24 cellular contexts compared by ENCODE assay signal in genomic region chr2:234322766-234323465, GRCh38.
DNase-seq lines count a peak whose midpoint lies in the region; ATAC-seq lines count a peak whose summit lies in the region.
"Had no signal": no experiment of that assay in that cellular context is flagged by ENCODE, and none has a peak within 500 bp of the region (broad histone marks: within the 10 kb centered on the region; RNA-seq: fewer than 3 reads in every experiment).

No MANE protein-coding gene starts in this region.

- no peak overlapping the region for H3K4me3 ChIP-seq in CD8-positive, alpha-beta memory T cell (ENCODE audit: low read length)
- H3K4me3 ChIP-seq in effector memory CD4-positive, alpha-beta T cell (ENCODE audit: insufficient read depth, low read depth, low read length, poor library complexity, severe bottlenecking), result no peak overlapping the region
- H3K4me3 ChIP-seq: psoas muscle, SJSA1 had no signal

- intact Hi-C loops in activated CD4-positive, alpha-beta memory T cell treated with anti-CD3 and anti-CD28 coated beads for 36 hours (cut with micrococcal nuclease), result loop anchor here (1.0 kb wide), 1 partner anchor 31 kb away; no protein-coding TSS in a partner anchor

- ATAC-seq in activated CD8-positive, alpha-beta memory T cell treated with anti-CD3 and anti-CD28 coated beads, Interleukin-2, amount 10 ng/mL, durations not matched to agents 7 days and 5 days, result peak; percentile 67
- ATAC-seq in stimulated activated naive B cell treated with anti-CD40 and anti-IgM and Interleukin-4, amounts not matched to agents 10 μg/mL and 1 μg/mL and 100 μg/mL, for 72 hours (replicated peaks), result no peak
- ATAC-seq in HG02970 (IDR thresholded peaks at IDR 0.05; ENCODE audit: low FRiP score, unreplicated experiment), result no peak
- ATAC-seq: left ventricle myocardium superior, psoas muscle had no signal

- H3K27ac ChIP-seq in CD8-positive, alpha-beta memory T cell (ENCODE audit: low read depth, low read length), result no peak overlapping the region
- H3K27ac ChIP-seq in effector memory CD4-positive, alpha-beta T cell (ENCODE audit: insufficient read depth, low read length, poor library complexity, severe bottlenecking), result peak overlapping the region; percentile 58
- no peak overlapping the region for H3K27ac ChIP-seq in caudate nucleus (ENCODE audit: low read depth, low read length)
- H3K27ac ChIP-seq: psoas muscle, SJSA1 had no signal

- no peak for DNase-seq in activated CD8-positive, alpha-beta memory T cell treated with anti-CD3 and anti-CD28 coated beads, Interleukin-2, amount 10 ng/mL, durations not matched to agents 7 days and 5 days
- no peak for DNase-seq in activated CD8-positive, alpha-beta memory T cell treated with anti-CD3 and anti-CD28 coated beads for 24 hours
- DNase-seq in CD8-positive, alpha-beta memory T cell, result peak in 1 of 5 donors; percentile 49
- DNase-seq in activated CD4-positive, alpha-beta memory T cell treated with anti-CD3 and anti-CD28 coated beads for 36 hours, result no peak
- DNase-seq in effector memory CD4-positive, alpha-beta T cell, result no peak
- DNase-seq in caudate nucleus (lab: John Stamatoyannopoulos, UW), result no peak
- DNase-seq in stimulated activated naive B cell treated with anti-CD40 and anti-IgM and Interleukin-4, amounts not matched to agents 10 μg/mL and 1 μg/mL and 100 μg/mL, for 72 hours, result no peak
- DNase-seq: activated CD4-positive, alpha-beta T cell treated with anti-CD3 and anti-CD28 coated beads for 48 hours; DMS79; GDM1; glutamatergic neuron; islet precursor cell; left ventricle myocardium superior; NCI-H1092 treated with DMSO at 0.1 percent for 48 hours; NCI-H187; NCI-H345; NCI-H774; occipital lobe; psoas muscle; RPMI8226; stimulated activated CD4-positive, alpha-beta T cell treated with anti-CD3 and anti-CD28 coated beads, Interleukin-4, amount 100 ng/mL, for 4 hours had no signal

- H3K27me3 ChIP-seq in CD8-positive, alpha-beta memory T cell (ENCODE audit: insufficient read depth, low read length, poor library complexity, severe bottlenecking), result no peaks in the 10 kb centered on the region
- H3K27me3 ChIP-seq in effector memory CD4-positive, alpha-beta T cell (replicated peaks; ENCODE audit: control insufficient read depth, insufficient read depth, low read length, poor library complexity, severe bottlenecking), result no peaks in the 10 kb centered on the region
- H3K27me3 ChIP-seq: SJSA1 had no signal

- POLR2A ChIA-PET in CD8-positive, alpha-beta memory T cell (lab: Charles Lee), result no interaction called here
- POLR2A ChIA-PET in activated CD4-positive, alpha-beta memory T cell treated with anti-CD3 and anti-CD28 coated beads for 36 hours (lab: Charles Lee), result no interaction called here

- peaks cover 6% of the 10 kb centered on the region for H3K36me3 Mint-ChIP-seq in activated CD8-positive, alpha-beta memory T cell treated with anti-CD3 and anti-CD28 coated beads, Interleukin-2, amount 10 ng/mL, durations not matched to agents 7 days and 5 days
- H3K36me3 Mint-ChIP-seq in CD8-positive, alpha-beta memory T cell, result peaks cover 0 to 6% (median 0%) of the 10 kb centered on the region in 3 donors
- no peaks in the 10 kb centered on the region for H3K36me3 Mint-ChIP-seq in activated CD4-positive, alpha-beta memory T cell treated with anti-CD3 and anti-CD28 coated beads for 36 hours
- no peaks in the 10 kb centered on the region for H3K36me3 Mint-ChIP-seq in stimulated activated naive B cell treated with anti-CD40 and anti-IgM and Interleukin-4, amounts not matched to agents 10 μg/mL and 1 μg/mL and 100 μg/mL, for 72 hours
- H3K36me3 Mint-ChIP-seq: IgD-negative memory B cell had no signal

- peak overlapping the region; percentile 54 for H3K27ac Mint-ChIP-seq in activated CD8-positive, alpha-beta memory T cell treated with anti-CD3 and anti-CD28 coated beads, Interleukin-2, amount 10 ng/mL, durations not matched to agents 7 days and 5 days
- peak overlapping the region in 7 of 8 donors; percentile 43 to 92 (median 59) for H3K27ac Mint-ChIP-seq in CD8-positive, alpha-beta memory T cell
- peak overlapping the region; percentile 60 for H3K27ac Mint-ChIP-seq in activated CD4-positive, alpha-beta memory T cell treated with anti-CD3 and anti-CD28 coated beads for 36 hours
- no peak overlapping the region for H3K27ac Mint-ChIP-seq in stimulated activated naive B cell treated with anti-CD40 and anti-IgM and Interleukin-4, amounts not matched to agents 10 μg/mL and 1 μg/mL and 100 μg/mL, for 72 hours
- H3K27ac Mint-ChIP-seq: IgD-negative memory B cell had no signal

- H3K4me3 Mint-ChIP-seq in activated CD8-positive, alpha-beta memory T cell treated with anti-CD3 and anti-CD28 coated beads, Interleukin-2, amount 10 ng/mL, durations not matched to agents 7 days and 5 days, result no peak overlapping the region
- no peak overlapping the region for H3K4me3 Mint-ChIP-seq in CD8-positive, alpha-beta memory T cell
- no peak overlapping the region for H3K4me3 Mint-ChIP-seq in activated CD4-positive, alpha-beta memory T cell treated with anti-CD3 and anti-CD28 coated beads for 36 hours
- H3K4me3 Mint-ChIP-seq in stimulated activated naive B cell treated with anti-CD40 and anti-IgM and Interleukin-4, amounts not matched to agents 10 μg/mL and 1 μg/mL and 100 μg/mL, for 72 hours, result no peak overlapping the region
- H3K4me3 Mint-ChIP-seq: IgD-negative memory B cell had no signal

- H3K36me3 ChIP-seq in CD8-positive, alpha-beta memory T cell (ENCODE audit: insufficient read depth, low read length), result no peaks in the 10 kb centered on the region
- H3K36me3 ChIP-seq in effector memory CD4-positive, alpha-beta T cell (ENCODE audit: control insufficient read depth, insufficient read depth, low read length), result no peaks in the 10 kb centered on the region
- H3K36me3 ChIP-seq: SJSA1 had no signal

- H3K9me3 ChIP-seq in CD8-positive, alpha-beta memory T cell (ENCODE audit: low read length), result no peaks in the 10 kb centered on the region
- no peaks in the 10 kb centered on the region for H3K9me3 ChIP-seq in effector memory CD4-positive, alpha-beta T cell (ENCODE audit: control insufficient read depth, low read length)
- H3K9me3 ChIP-seq: psoas muscle, SJSA1 had no signal

- peaks cover 41% of the 10 kb centered on the region for H3K4me1 Mint-ChIP-seq in activated CD8-positive, alpha-beta memory T cell treated with anti-CD3 and anti-CD28 coated beads, Interleukin-2, amount 10 ng/mL, durations not matched to agents 7 days and 5 days
- peaks cover 18 to 38% (median 35%) of the 10 kb centered on the region in 3 donors for H3K4me1 Mint-ChIP-seq in CD8-positive, alpha-beta memory T cell
- H3K4me1 Mint-ChIP-seq in activated CD4-positive, alpha-beta memory T cell treated with anti-CD3 and anti-CD28 coated beads for 36 hours (ENCODE audit: low read depth), result peaks cover 32% of the 10 kb centered on the region
- H3K4me1 Mint-ChIP-seq in stimulated activated naive B cell treated with anti-CD40 and anti-IgM and Interleukin-4, amounts not matched to agents 10 μg/mL and 1 μg/mL and 100 μg/mL, for 72 hours, result peaks cover 11 to 15% of the 10 kb centered on the region in 2 donors

- CTCF ChIA-PET in activated CD8-positive, alpha-beta memory T cell treated with anti-CD3 and anti-CD28 coated beads, Interleukin-2, amount 10 ng/mL, durations not matched to agents 7 days and 5 days (lab: Charles Lee), result interaction anchor here (0.7 to 1.4 kb wide), 2 partner anchors 37 to 188 kb away, joined by 3 read pairs; no protein-coding TSS in a partner anchor
- CTCF ChIA-PET in CD8-positive, alpha-beta memory T cell (lab: Charles Lee), result no interaction called here
- CTCF ChIA-PET in activated CD4-positive, alpha-beta memory T cell treated with anti-CD3 and anti-CD28 coated beads for 36 hours (lab: Charles Lee), result no interaction called here

- H3K9me3 Mint-ChIP-seq in activated CD8-positive, alpha-beta memory T cell treated with anti-CD3 and anti-CD28 coated beads, Interleukin-2, amount 10 ng/mL, durations not matched to agents 7 days and 5 days (ENCODE audit: low read depth), result peaks cover 2% of the 10 kb centered on the region
- no peaks in the 10 kb centered on the region for H3K9me3 Mint-ChIP-seq in CD8-positive, alpha-beta memory T cell
- H3K9me3 Mint-ChIP-seq in activated CD4-positive, alpha-beta memory T cell treated with anti-CD3 and anti-CD28 coated beads for 36 hours, result no peaks in the 10 kb centered on the region
- no peaks in the 10 kb centered on the region for H3K9me3 Mint-ChIP-seq in stimulated activated naive B cell treated with anti-CD40 and anti-IgM and Interleukin-4, amounts not matched to agents 10 μg/mL and 1 μg/mL and 100 μg/mL, for 72 hours
- H3K9me3 Mint-ChIP-seq: IgD-negative memory B cell had no signal

- H3K27me3 Mint-ChIP-seq in activated CD8-positive, alpha-beta memory T cell treated with anti-CD3 and anti-CD28 coated beads, Interleukin-2, amount 10 ng/mL, durations not matched to agents 7 days and 5 days, result no peaks in the 10 kb centered on the region
- peaks cover 0 to 1% of the 10 kb centered on the region in 2 donors for H3K27me3 Mint-ChIP-seq in CD8-positive, alpha-beta memory T cell
- no peaks in the 10 kb centered on the region for H3K27me3 Mint-ChIP-seq in activated CD4-positive, alpha-beta memory T cell treated with anti-CD3 and anti-CD28 coated beads for 36 hours
- H3K27me3 Mint-ChIP-seq in stimulated activated naive B cell treated with anti-CD40 and anti-IgM and Interleukin-4, amounts not matched to agents 10 μg/mL and 1 μg/mL and 100 μg/mL, for 72 hours, result peaks cover 25 to 35% of the 10 kb centered on the region in 2 donors

- peaks cover 16% of the 10 kb centered on the region for H3K4me1 ChIP-seq in CD8-positive, alpha-beta memory T cell (ENCODE audit: insufficient read depth, low read length)
- H3K4me1 ChIP-seq in effector memory CD4-positive, alpha-beta T cell (ENCODE audit: control insufficient read depth, insufficient read depth, low read length, poor library complexity, severe bottlenecking), result peaks cover 17% of the 10 kb centered on the region
- H3K4me1 ChIP-seq: psoas muscle, SJSA1 had no signal
